In genomic region chr9:33076031-33076359, GRCh38 we compare ENCODE assay signal across 8 cellular contexts. TPM values are rescaled to one million over a fixed set of nuclear protein-coding genes. Genes with fewer than 3 reads are reported as not detected.
A peak's percentile ranks its signal among the peaks of the same experiment; 100 is the strongest.
DNase-seq lines count a peak whose midpoint lies in the region; ATAC-seq, FAIRE-seq and TF ChIP-seq lines count a peak whose summit lies in the region.

No MANE protein-coding gene starts in this region.

- H3K27ac ChIP-seq in GM12878 (ENCODE audit: control insufficient read depth, insufficient read depth) = peak overlapping the region; percentile 79
- peak overlapping the region; percentile 87 for H3K27ac ChIP-seq in HepG2 (ENCODE audit: extremely low read length, insufficient read depth, low read length)
- H3K27ac ChIP-seq in thymus (ENCODE audit: low read depth) = peak overlapping the region; percentile 94

- H4K20me1 ChIP-seq in GM12878 (ENCODE audit: control insufficient read depth, insufficient read depth) (no peaks in the 10 kb centered on the region), HepG2 (ENCODE audit: insufficient read depth, low read length) (no peaks in the 10 kb centered on the region; the same call in 1 of the 2 replicates)

- no peak overlapping the region for H2AFZ ChIP-seq in GM12878 (ENCODE audit: control insufficient read depth, low read depth, low read length)
- H2AFZ ChIP-seq in HepG2 (ENCODE audit: low read length) = no peak overlapping the region

- SMC1A ChIA-PET in GM12878 (lab: Charles Lee; ENCODE audit: uncharacterized antibody, unreplicated experiment) = interaction anchor here (0.7 to 6.2 kb wide), 8 partner anchors 9 to 298 kb away, joined by 3 to 84 read pairs (median 4); no protein-coding TSS in a partner anchor

- intact Hi-C loops in CD14-positive monocyte (cut with micrococcal nuclease) (loop anchor here (5.0 to 10.0 kb wide), 5 partner anchors 34 to 189 kb away; partner anchors contain the start of genes BAG1 (in 2 of the 2), B4GALT1 (in 1 of the 2), CHMP5 (in 1 of the 2) and DNAJA1 (in 1 of the 2)), GM12878 (cut with micrococcal nuclease; ENCODE audit: unreplicated experiment) (loop anchor here (1.0 to 2.0 kb wide), 2 partner anchors 51 to 188 kb away; partner anchors contain the start of genes BAG1 and DNAJA1), HepG2 (cut with micrococcal nuclease; ENCODE audit: unreplicated experiment) (loop anchor here (2.0 kb wide), 1 partner anchor 91 kb away; the partner anchor contains the start of gene B4GALT1)

- peak overlapping the region; percentile 100 for H3K27ac Mint-ChIP-seq in CD14-positive monocyte

- no peak for TF ChIP-seq RAD21 in GM12878 (IDR thresholded peaks at IDR 0.05; ENCODE audit: insufficient read depth, low read depth, low read length)
- TF ChIP-seq RAD21 in HepG2 (CRISPR knock-in tag; IDR thresholded peaks at IDR 0.05) = no peak

- H3K27me3 Mint-ChIP-seq in CD14-positive monocyte (ENCODE audit: low read depth in 3 of 3) = peaks cover 0 to 2% (median 1%) of the 10 kb centered on the region in 3 donors

- H3K9ac ChIP-seq in GM12878 (ENCODE audit: control insufficient read depth, insufficient read depth, low read length) = peak overlapping the region; percentile 89
- peak overlapping the region; percentile 99 for H3K9ac ChIP-seq in HepG2 (ENCODE audit: insufficient read depth, low read depth, low read length)

- POLR2A ChIA-PET in GM12878 (lab: Charles Lee) (interaction anchor here (0.5 to 2.4 kb wide), 10 partner anchors 8 to 742 kb away, joined by 3 to 14 read pairs (median 4); partner anchors contain the start of genes B4GALT1 and DNAJA1), HepG2 (lab: Yijun Ruan, JAX) (interaction anchor here (0.7 to 2.1 kb wide), 15 partner anchors 17 to 214 kb away, joined by 3 to 23 read pairs (median 5); partner anchors contain the start of genes B4GALT1, BAG1, CHMP5 and DNAJA1), HEK293T (lab: Yijun Ruan, JAX) (interaction anchor here (0.8 to 1.8 kb wide), 4 partner anchors 9 to 75 kb away, joined by 3 to 11 read pairs (median 6); partner anchors contain the start of gene DNAJA1)

- H3K79me2 ChIP-seq in GM12878 (ENCODE audit: control insufficient read depth, insufficient read depth, low read length) (peaks cover 29% of the 10 kb centered on the region), HepG2 (ENCODE audit: insufficient read depth, low read length) (peaks cover 42% of the 10 kb centered on the region)

- H3K4me3 Mint-ChIP-seq in CD14-positive monocyte = peak overlapping the region; percentile 96 to 99

- peaks cover 28 to 35% of the 10 kb centered on the region in 2 donors for H3K36me3 Mint-ChIP-seq in CD14-positive monocyte

- H3K4me3 ChIP-seq in GM12878 = peak overlapping the region; percentile 88
- peak overlapping the region; percentile 63 to 91 (median 90) for H3K4me3 ChIP-seq in HepG2 (replicated peaks in 1 of 3; ENCODE audit: insufficient read depth in 1 of 3, low read depth in 2 of 3, low read length in 3 of 3)
- H3K4me3 ChIP-seq in thymus (ENCODE audit: low read length) = peak overlapping the region; percentile 57

- CTCF ChIA-PET in GM12878 (lab: Yijun Ruan, JAX) (interaction anchor here (0.9 to 2.2 kb wide), 9 partner anchors 8 to 150 kb away, joined by 3 to 14 read pairs (median 3); partner anchors contain the start of gene B4GALT1), HepG2 (lab: Yijun Ruan, JAX; ENCODE audit: low intra/inter-chr PET ratio, low total read pairs) (no interaction called here), HEK293T (lab: Yijun Ruan, JAX) (no interaction called here)

- in situ Hi-C loops in GM12878 (cut with MboI) = no loop called here
- in situ Hi-C loops in HepG2 (cut with HindIII; ENCODE audit: extremely low pct_ligation_motif_present, low pct_unique_long_range_greater_than_20kb) = no loop called here

- no peaks in the 10 kb centered on the region for H3K9me3 Mint-ChIP-seq in CD14-positive monocyte

- H3K4me2 ChIP-seq in GM12878 (ENCODE audit: control insufficient read depth, insufficient read depth) (peak overlapping the region; percentile 64), HepG2 (ENCODE audit: low read depth, low read length) (peak overlapping the region; percentile 72)

- RAD21 ChIA-PET in GM12878 (lab: Charles Lee; ENCODE audit: unreplicated experiment) = interaction anchor here (1.1 to 2.7 kb wide), 4 partner anchors 8 to 150 kb away, joined by 3 to 16 read pairs (median 4); partner anchors contain the start of gene APTX

- H3K4me1 Mint-ChIP-seq in CD14-positive monocyte = peaks cover 22% of the 10 kb centered on the region

- FAIRE-seq in GM12878 (lab: Jason Lieb, UNC) (no peak), HepG2 (lab: Jason Lieb, UNC) (no peak)

- TF ChIP-seq CTCF in CD14-positive monocyte (IDR thresholded peaks at IDR 0.05) = no peak
- TF ChIP-seq CTCF in GM12878 (IDR thresholded peaks at IDR 0.05 in 2 of 3, conservative IDR thresholded peaks at IDR 0.05 in 1 of 3; ENCODE audit: control insufficient read depth in 2 of 3, extremely low read depth in 1 of 3, insufficient read depth in 1 of 3, low read depth in 3 of 3, low read length in 3 of 3) = no peak
- TF ChIP-seq CTCF in HepG2 (CRISPR knock-in tag; IDR thresholded peaks at IDR 0.05) = no peak

- H3K9me3 ChIP-seq in GM12878 (replicated peaks; ENCODE audit: control insufficient read depth, insufficient read depth, low read length) (no peaks in the 10 kb centered on the region), HepG2 (ENCODE audit: low read length) (no peaks in the 10 kb centered on the region), thymus (ENCODE audit: control insufficient read depth) (no peaks in the 10 kb centered on the region)

- no peaks in the 10 kb centered on the region for H3K27me3 ChIP-seq in GM12878 (replicated peaks in 1 of 2; ENCODE audit: control insufficient read depth in 2 of 2, insufficient read depth in 2 of 2, low read length in 1 of 2)
- H3K27me3 ChIP-seq in HepG2 (ENCODE audit: control insufficient read depth in 1 of 2, insufficient read depth in 2 of 2, low read length in 2 of 2) = no peaks in the 10 kb centered on the region; a peak in 1 of 5 replicates
- no peaks in the 10 kb centered on the region for H3K27me3 ChIP-seq in thymus (ENCODE audit: control insufficient read depth, insufficient read depth)

- BruUV-seq in GM12878 (replicated peaks; lab: Mats Ljungman, UMichigan) (TSS peak; percentile 80), HepG2 (replicated peaks; lab: Mats Ljungman, UMichigan) (TSS peak; percentile 84)

- TF ChIP-seq EP300 in GM12878 (IDR thresholded peaks at IDR 0.05; ENCODE audit: borderline replicate concordance in 1 of 2, control insufficient read depth in 1 of 2, low read depth in 2 of 2, low read length in 2 of 2) (no peak), HepG2 (IDR thresholded peaks at IDR 0.05; ENCODE audit: low read depth in 2 of 2, low read length in 2 of 2) (no peak), HepG2 (CRISPR knock-in tag; IDR thresholded peaks at IDR 0.05; ENCODE audit: borderline replicate concordance) (no peak)

- 7% methylated on average over 8 of the region's 8 CpGs for WGBS in GM12878 (ENCODE audit: insufficient coverage, insufficient replicate concordance, low lambda C conversion rate, missing lambda C conversion rate)
- WGBS in HepG2 (ENCODE audit: low lambda C conversion rate) = 2% methylated on average over 4 of the region's 8 CpGs
- WGBS in thymus = 2% methylated on average over 8 of the region's 8 CpGs

- H3K36me3 ChIP-seq in GM12878 (ENCODE audit: control insufficient read depth in 2 of 2, insufficient read depth in 2 of 2, low read length in 1 of 2) = peaks cover 0 to 2% of the 10 kb centered on the region in 2 experiments; a peak in 3 of 4 replicates
- peaks cover 5 to 25% of the 10 kb centered on the region in 2 experiments; a peak in 4 of 5 replicates for H3K36me3 ChIP-seq in HepG2 (replicated peaks in 1 of 2; ENCODE audit: control insufficient read depth in 1 of 2, insufficient read depth in 2 of 2, low read length in 2 of 2)
- peaks cover 17% of the 10 kb centered on the region for H3K36me3 ChIP-seq in thymus (ENCODE audit: control insufficient read depth, insufficient read depth)

- peaks cover 5% of the 10 kb centered on the region; the same call in 1 of the 2 replicates for H3K4me1 ChIP-seq in GM12878 (ENCODE audit: control insufficient read depth, insufficient read depth, low read length)
- H3K4me1 ChIP-seq in HepG2 (ENCODE audit: insufficient read depth, low read length) = peaks cover 28% of the 10 kb centered on the region
- peaks cover under 1% of the 10 kb centered on the region for H3K4me1 ChIP-seq in thymus (ENCODE audit: control insufficient read depth, insufficient read depth, low read length)

- TF ChIP-seq POLR2A in GM12878 (IDR thresholded peaks at IDR 0.05; ENCODE audit: low read depth, low read length) (no peak), HepG2 (IDR thresholded peaks at IDR 0.05; ENCODE audit: insufficient read depth in 1 of 2, low read depth in 2 of 2, low read length in 2 of 2) (no peak)

- DNase-seq in CD14-positive monocyte (ENCODE audit: low spot score) = no peak
- no peak for DNase-seq in GM12878 (ENCODE audit: low read depth, low spot score)
- peak; percentile 13 for DNase-seq in HepG2 (ENCODE audit: low spot score)
- DNase-seq in globus pallidus (ENCODE audit: low spot score) = no peak
- no peak for DNase-seq in HEK293T (ENCODE audit: extremely low spot score)

- ATAC-seq in HG03354 (IDR thresholded peaks at IDR 0.05; ENCODE audit: poor library complexity, severe bottlenecking, unreplicated experiment) (peak; percentile 12), GM12878 (peak; percentile 22), HepG2 (peak; percentile 52), GM21529 (IDR thresholded peaks at IDR 0.05; ENCODE audit: unreplicated experiment) (no peak)

RNA-seq across cellular contexts. Expression of gene SMU1, which starts 0.5 kb away (rescaled TPM):
- polyA plus RNA-seq in CD14-positive monocyte (10 to 100 TPM; 19.3 to 21.7 TPM), GM12878 (2011; rRNA removed) (21.1 and 27.5 TPM in 2 replicates), GM12878 (2014; fragmentation: Illumina TruSeq; extraction: Trizol) (22.2 and 26.0 TPM in 2 replicates), GM12878 (2014; fragmentation: Nextera tagmentation; extraction: Ambion mirVana) (10 to 100 TPM; 18.5 to 20.7 TPM), GM12878 (2014; rRNA removed) (16.5 and 20.0 TPM in 2 replicates), GM12878 (2016; fragmentation: Nextera tagmentation; extraction: Ambion mirVana) (10 to 100 TPM; 20.2 to 22.0 TPM), HepG2 (2011; rRNA removed) (12.4 and 12.9 TPM in 2 replicates), thymus (14.9 TPM)
- 17.9 and 19.4 TPM in 2 replicates for total RNA-seq in GM12878 (2013; cell fraction: nucleolus; rRNA removed)
- total RNA-seq in GM12878 (2014; rRNA removed) (22.8 and 26.6 TPM in 2 replicates), GM12878 (2014; rRNA removed; fragmentation: Illumina TruSeq; extraction: Trizol) (33.4 and 34.6 TPM in 2 replicates), GM12878 (2021) (19.7 and 20.4 TPM in 2 replicates), HepG2 (2016; rRNA removed; fragmentation: Illumina TruSeq; extraction: Trizol) (36.6 and 51.5 TPM in 2 replicates)
- polyA plus RNA-seq in GM12878 (2011; ENCODE audit: low read depth) = 11.8 TPM
- 11.3 and 11.4 TPM in 2 replicates for polyA plus RNA-seq in GM12878 (2011; cell fraction: cytosol; rRNA removed)
- polyA plus RNA-seq in GM12878 (2011; cell fraction: nucleus; rRNA removed) = 7.2 and 8.2 TPM in 2 replicates
- 12.9 and 13.9 TPM in 2 replicates for polyA plus RNA-seq in GM12878 (2012)
- polyA minus RNA-seq in GM12878 (2011; rRNA and poly(A)+ RNA removed) = 22.7 and 27.6 TPM in 2 replicates
- polyA minus RNA-seq in GM12878 (2011; cell fraction: cytosol; rRNA and poly(A)+ RNA removed) = 9.6 and 10.7 TPM in 2 replicates
- 5.0 and 6.0 TPM in 2 replicates for polyA minus RNA-seq in GM12878 (2011; cell fraction: nucleus; rRNA and poly(A)+ RNA removed)
- 3.1 and 3.9 TPM in 2 replicates for total RNA-seq in HepG2 (2016; cell fraction: cytosol; rRNA removed; fragmentation: Illumina TruSeq; extraction: Trizol; ENCODE audit: low read depth)
- total RNA-seq in HepG2 (2016; cell fraction: insoluble cytoplasmic fraction; rRNA removed; fragmentation: Illumina TruSeq; extraction: Trizol) = 36.2 and 50.8 TPM in 2 replicates
- total RNA-seq in HepG2 (2016; cell fraction: membrane; rRNA removed; fragmentation: Illumina TruSeq; extraction: Trizol) = 8.5 and 9.5 TPM in 2 replicates
- total RNA-seq in HepG2 (2016; cell fraction: nucleus; rRNA removed; fragmentation: Illumina TruSeq; extraction: Trizol) = 17.2 and 19.0 TPM in 2 replicates
- polyA plus RNA-seq in HepG2 (2011; cell fraction: cytosol; rRNA removed) = 7.3 and 9.6 TPM in 2 replicates
- polyA plus RNA-seq in HepG2 (2011; cell fraction: nucleus; rRNA removed) = 4.2 and 5.2 TPM in 2 replicates
- 10.5 and 14.2 TPM in 2 replicates for polyA plus RNA-seq in HepG2 (2012)
- 1.4 and 1.8 TPM in 2 replicates for polyA plus RNA-seq in HepG2 (2016; cell fraction: cytosol; fragmentation: Illumina TruSeq; extraction: Trizol; ENCODE audit: low read depth)
- 30.6 and 31.7 TPM in 2 replicates for polyA plus RNA-seq in HepG2 (2016; cell fraction: insoluble cytoplasmic fraction; fragmentation: Illumina TruSeq; extraction: Trizol; ENCODE audit: low read depth)
- 2.9 and 3.4 TPM in 2 replicates for polyA plus RNA-seq in HepG2 (2016; cell fraction: membrane; fragmentation: Illumina TruSeq; extraction: Trizol; ENCODE audit: low read depth)
- polyA plus RNA-seq in HepG2 (2016; cell fraction: nucleus; fragmentation: Illumina TruSeq; extraction: Trizol; ENCODE audit: insufficient read depth, low read depth) = 15.2 TPM in 2 replicates
- 13.5 and 23.0 TPM in 2 replicates for polyA minus RNA-seq in HepG2 (2011; rRNA and poly(A)+ RNA removed; ENCODE audit: low replicate concordance)
- polyA minus RNA-seq in HepG2 (2011; cell fraction: cytosol; rRNA and poly(A)+ RNA removed) = 13.7 and 17.2 TPM in 2 replicates
- 13.6 and 16.0 TPM in 2 replicates for polyA minus RNA-seq in HepG2 (2011; cell fraction: nucleus; rRNA and poly(A)+ RNA removed)

RNA-seq across cellular contexts. Expression of gene DNAJA1, which starts 50.9 kb away (rescaled TPM):
- 10 to 100 TPM; 73.3 to 93.6 TPM for polyA plus RNA-seq in CD14-positive monocyte
- total RNA-seq in GM12878 (2013; cell fraction: nucleolus; rRNA removed) = 29.0 and 31.2 TPM in 2 replicates
- 69.7 and 77.9 TPM in 2 replicates for total RNA-seq in GM12878 (2014; rRNA removed)
- total RNA-seq in GM12878 (2014; rRNA removed; fragmentation: Illumina TruSeq; extraction: Trizol) = 135 and 143 TPM in 2 replicates
- total RNA-seq in GM12878 (2021) = 105 and 109 TPM in 2 replicates
- 44.2 TPM for polyA plus RNA-seq in GM12878 (2011; ENCODE audit: low read depth)
- 206 and 243 TPM in 2 replicates for polyA plus RNA-seq in GM12878 (2011; rRNA removed)
- 85.5 and 86.9 TPM in 2 replicates for polyA plus RNA-seq in GM12878 (2011; cell fraction: cytosol; rRNA removed)
- polyA plus RNA-seq in GM12878 (2011; cell fraction: nucleus; rRNA removed) = 51.1 and 71.9 TPM in 2 replicates
- 71.1 and 80.8 TPM in 2 replicates for polyA plus RNA-seq in GM12878 (2012)
- polyA plus RNA-seq in GM12878 (2014; fragmentation: Illumina TruSeq; extraction: Trizol) = 171 and 195 TPM in 2 replicates
- 100 to 1,000 TPM; 115 to 149 TPM for polyA plus RNA-seq in GM12878 (2014; fragmentation: Nextera tagmentation; extraction: Ambion mirVana)
- polyA plus RNA-seq in GM12878 (2014; rRNA removed) = 98.8 and 114 TPM in 2 replicates
- 100 to 1,000 TPM; 160 to 162 TPM for polyA plus RNA-seq in GM12878 (2016; fragmentation: Nextera tagmentation; extraction: Ambion mirVana)
- 91.3 and 178 TPM in 2 replicates for polyA minus RNA-seq in GM12878 (2011; rRNA and poly(A)+ RNA removed)
- polyA minus RNA-seq in GM12878 (2011; cell fraction: cytosol; rRNA and poly(A)+ RNA removed) = 70.4 and 89.4 TPM in 2 replicates
- 21.0 and 40.6 TPM in 2 replicates for polyA minus RNA-seq in GM12878 (2011; cell fraction: nucleus; rRNA and poly(A)+ RNA removed)
- 306 and 476 TPM in 2 replicates for total RNA-seq in HepG2 (2016; rRNA removed; fragmentation: Illumina TruSeq; extraction: Trizol)
- total RNA-seq in HepG2 (2016; cell fraction: cytosol; rRNA removed; fragmentation: Illumina TruSeq; extraction: Trizol; ENCODE audit: low read depth) = 42.9 and 56.4 TPM in 2 replicates
- 309 and 474 TPM in 2 replicates for total RNA-seq in HepG2 (2016; cell fraction: insoluble cytoplasmic fraction; rRNA removed; fragmentation: Illumina TruSeq; extraction: Trizol)
- total RNA-seq in HepG2 (2016; cell fraction: membrane; rRNA removed; fragmentation: Illumina TruSeq; extraction: Trizol) = 79.1 and 92.3 TPM in 2 replicates
- total RNA-seq in HepG2 (2016; cell fraction: nucleus; rRNA removed; fragmentation: Illumina TruSeq; extraction: Trizol) = 126 TPM in 2 replicates
- polyA plus RNA-seq in HepG2 (2011; rRNA removed) = 95.9 and 102 TPM in 2 replicates
- polyA plus RNA-seq in HepG2 (2011; cell fraction: cytosol; rRNA removed) = 43.2 and 82.0 TPM in 2 replicates
- polyA plus RNA-seq in HepG2 (2011; cell fraction: nucleus; rRNA removed) = 19.9 and 31.3 TPM in 2 replicates
- 102 and 153 TPM in 2 replicates for polyA plus RNA-seq in HepG2 (2012)
- 26.1 and 28.0 TPM in 2 replicates for polyA plus RNA-seq in HepG2 (2016; cell fraction: cytosol; fragmentation: Illumina TruSeq; extraction: Trizol; ENCODE audit: low read depth)
- 484 and 519 TPM in 2 replicates for polyA plus RNA-seq in HepG2 (2016; cell fraction: insoluble cytoplasmic fraction; fragmentation: Illumina TruSeq; extraction: Trizol; ENCODE audit: low read depth)
- polyA plus RNA-seq in HepG2 (2016; cell fraction: membrane; fragmentation: Illumina TruSeq; extraction: Trizol; ENCODE audit: low read depth) = 42.3 and 49.5 TPM in 2 replicates
- polyA plus RNA-seq in HepG2 (2016; cell fraction: nucleus; fragmentation: Illumina TruSeq; extraction: Trizol; ENCODE audit: insufficient read depth, low read depth) = 166 and 181 TPM in 2 replicates
- 73.7 and 236 TPM in 2 replicates for polyA minus RNA-seq in HepG2 (2011; rRNA and poly(A)+ RNA removed; ENCODE audit: low replicate concordance)
- polyA minus RNA-seq in HepG2 (2011; cell fraction: cytosol; rRNA and poly(A)+ RNA removed) = 80.4 and 96.1 TPM in 2 replicates
- polyA minus RNA-seq in HepG2 (2011; cell fraction: nucleus; rRNA and poly(A)+ RNA removed) = 51.5 and 96.6 TPM in 2 replicates
- 86.5 TPM for polyA plus RNA-seq in thymus
